Comparison of ENCODE assay signal across 9 cellular contexts in the genomic region with DNA sequence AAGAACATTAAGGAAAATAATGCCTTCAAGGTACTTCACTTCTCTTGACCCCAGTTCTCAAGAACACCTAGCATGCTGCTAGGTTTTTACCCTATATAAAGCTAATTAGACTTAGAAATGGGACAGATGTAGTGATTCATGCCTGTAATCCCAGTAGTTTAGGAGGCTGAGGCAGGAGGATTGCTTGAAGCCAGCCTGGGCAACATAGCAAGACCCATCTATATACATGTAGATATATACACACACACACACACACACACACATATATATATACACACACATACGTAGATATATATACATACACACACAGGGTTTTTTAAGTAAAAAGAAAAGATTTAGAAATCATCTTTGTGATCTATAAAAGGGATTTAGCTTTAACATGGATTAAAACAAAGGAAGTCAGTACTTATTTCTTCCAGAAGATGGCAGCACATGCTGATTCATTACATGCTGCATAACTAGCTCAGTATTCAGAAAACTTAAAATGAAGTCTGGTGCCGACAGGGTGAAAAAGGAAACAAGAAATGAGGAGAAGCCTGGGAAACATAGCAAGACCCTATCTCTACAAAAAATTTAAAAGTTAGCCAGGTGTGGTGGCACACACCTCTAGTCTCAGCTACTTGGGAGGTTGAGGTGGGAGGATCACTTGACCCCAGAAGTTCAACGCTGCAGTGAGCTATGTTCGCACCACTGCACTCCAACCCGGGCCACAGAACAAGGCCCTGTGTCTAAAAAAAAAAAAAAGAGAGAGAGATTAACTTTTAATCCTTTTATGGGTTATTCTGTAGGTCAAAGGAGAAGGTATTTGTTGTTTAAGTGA. TPM values are rescaled to one million over a fixed set of nuclear protein-coding genes. Genes with fewer than 3 reads are reported as not detected.
A peak's percentile ranks its signal among the peaks of the same experiment; 100 is the strongest.
DNase-seq lines count a peak whose midpoint lies in the region; ATAC-seq and TF ChIP-seq lines count a peak whose summit lies in the region.
"Had no signal": no experiment of that assay in that cellular context is flagged by ENCODE, and none has a peak within 500 bp of the region (broad histone marks: within the 10 kb centered on the region; RNA-seq: fewer than 3 reads in every experiment).

No MANE protein-coding gene starts in this region.

- H3K4me3 Mint-ChIP-seq in activated CD8-positive, alpha-beta T cell treated with anti-CD3 and anti-CD28 coated beads for 36 hours: no peak overlapping the region

- no peaks in the 10 kb centered on the region for H4K20me1 ChIP-seq in osteoblast (ENCODE audit: insufficient read depth, low read length)

- H3K27me3 ChIP-seq in osteoblast (ENCODE audit: insufficient read depth, low read length): no peaks in the 10 kb centered on the region

- peaks cover 4% of the 10 kb centered on the region for H3K4me1 Mint-ChIP-seq in activated CD8-positive, alpha-beta T cell treated with anti-CD3 and anti-CD28 coated beads for 36 hours (ENCODE audit: low read depth)

- peaks cover 13% of the 10 kb centered on the region for H3K36me3 Mint-ChIP-seq in activated CD8-positive, alpha-beta T cell treated with anti-CD3 and anti-CD28 coated beads for 36 hours (ENCODE audit: low read depth)

- DNase-seq in AG10803 (ENCODE audit: low read depth) (peak; percentile 69), GM04504 (ENCODE audit: low read depth) (peak; percentile 38), NCI-H2029 (lab: John Stamatoyannopoulos, UW) (peak; percentile 26), foreskin fibroblast (peak; percentile 43 to 80), osteoblast (ENCODE audit: insufficient read length, low spot score, missing footprints) (no peak), GF-D8 (lab: John Stamatoyannopoulos, UW) (no peak)
- DNase-seq in activated CD8-positive, alpha-beta T cell treated with anti-CD3 and anti-CD28 coated beads for 36 hours: peak; percentile 8

- peaks cover 54% of the 10 kb centered on the region for H3K36me3 ChIP-seq in osteoblast (ENCODE audit: insufficient read depth, low read length)

- peak overlapping the region; percentile 2 for H3K27ac ChIP-seq in osteoblast (ENCODE audit: low read depth, low read length)
- H3K27ac ChIP-seq: skin epidermis had no signal

- peaks cover 2% of the 10 kb centered on the region for H3K4me1 ChIP-seq in osteoblast (ENCODE audit: insufficient read depth, low read length)

- peak; percentile 92 for ATAC-seq in activated CD8-positive, alpha-beta T cell treated with anti-CD3 and anti-CD28 coated beads for 36 hours
- ATAC-seq in HG03135 (IDR thresholded peaks at IDR 0.05; ENCODE audit: unreplicated experiment): no peak

- H3K9me3 ChIP-seq in osteoblast (ENCODE audit: low read depth, low read length): no peaks in the 10 kb centered on the region

- CTCF ChIA-PET in activated CD8-positive, alpha-beta T cell treated with anti-CD3 and anti-CD28 coated beads for 36 hours (lab: Charles Lee): interaction anchor here (0.6 to 4.8 kb wide), 68 partner anchors 9 to 595 kb away, joined by 3 to 80 read pairs (median 4); partner anchors contain the start of genes RBX1 and ZC3H7B

- peak overlapping the region; percentile 68 for H2AFZ ChIP-seq in osteoblast (ENCODE audit: low read length)

- no peak overlapping the region for H3K4me3 ChIP-seq in AG10803 (ENCODE audit: low read length)
- H3K4me3 ChIP-seq in foreskin fibroblast (ENCODE audit: low read depth in 1 of 2, low read length in 2 of 2): no peak overlapping the region
- H3K4me3 ChIP-seq in osteoblast (ENCODE audit: insufficient read depth, low read length): no peak overlapping the region
- H3K4me3 ChIP-seq: skin epidermis had no signal

- H3K9me3 Mint-ChIP-seq in activated CD8-positive, alpha-beta T cell treated with anti-CD3 and anti-CD28 coated beads for 36 hours: no peaks in the 10 kb centered on the region

- TF ChIP-seq CTCF in AG10803 (conservative IDR thresholded peaks at IDR 0.05; ENCODE audit: low read length) (peak; percentile 78), foreskin fibroblast (IDR thresholded peaks at IDR 0.05; ENCODE audit: low read depth, low read length) (peak; percentile 41), osteoblast (IDR thresholded peaks at IDR 0.05; ENCODE audit: extremely low read depth, low read depth, low read length) (peak; percentile 60)
- peak; percentile 86 for TF ChIP-seq CTCF in activated CD8-positive, alpha-beta T cell treated with anti-CD3 and anti-CD28 coated beads for 36 hours (IDR thresholded peaks at IDR 0.05)

- H3K4me2 ChIP-seq in osteoblast (ENCODE audit: insufficient read depth, low read length): peak overlapping the region; percentile 51

- peak overlapping the region; percentile 13 for H3K27ac Mint-ChIP-seq in activated CD8-positive, alpha-beta T cell treated with anti-CD3 and anti-CD28 coated beads for 36 hours

- no peaks in the 10 kb centered on the region for H3K27me3 Mint-ChIP-seq in activated CD8-positive, alpha-beta T cell treated with anti-CD3 and anti-CD28 coated beads for 36 hours

- intact Hi-C loops in activated CD8-positive, alpha-beta T cell treated with anti-CD3 and anti-CD28 coated beads for 36 hours (cut with micrococcal nuclease): loop anchor here (10.0 kb wide), 1 partner anchor 312 kb away; no protein-coding TSS in a partner anchor

- no peaks in the 10 kb centered on the region for H3K79me2 ChIP-seq in osteoblast (ENCODE audit: insufficient read depth, low read length)

- POLR2A ChIA-PET in activated CD8-positive, alpha-beta T cell treated with anti-CD3 and anti-CD28 coated beads for 36 hours (lab: Charles Lee): interaction anchor here (0.6 to 1.5 kb wide), 5 partner anchors 29 to 315 kb away, joined by 3 to 5 read pairs (median 5); partner anchors contain the start of gene RBX1

RNA-seq across cellular contexts. Expression of gene RBX1, which starts 28.5 kb away (rescaled TPM):
- total RNA-seq in activated CD8-positive, alpha-beta T cell treated with anti-CD3 and anti-CD28 coated beads for 36 hours: 10 to 100 TPM; 90.4 to 92.8 TPM
- total RNA-seq in osteoblast: 28.2 and 38.3 TPM in 2 replicates

Comparison
In these comparisons a context has a peak if more than half of its experiments do, and no peak if none do; other contexts are left out.
1. DNase-seq: peak in AG10803 (single experiment), GM04504 (single experiment), NCI-H2029 (single experiment), activated CD8-positive, alpha-beta T cell treated with anti-CD3 and anti-CD28 coated beads for 36 hours (single experiment) and foreskin fibroblast (2 of 2); none in osteoblast (single experiment) and GF-D8 (single experiment).
2. Peak in every context shown above with its lines, with median percentiles within 50 percentile points of each other: CTCF ChIP-seq.